10 cellular contexts compared by ENCODE assay signal in genomic region chr22:29301716-29302401, GRCh38. TPM values are rescaled to one million over a fixed set of nuclear protein-coding genes. Genes with fewer than 3 reads are reported as not detected.
DNase-seq lines count a peak whose midpoint lies in the region; ATAC-seq and TF ChIP-seq lines count a peak whose summit lies in the region.
"Had no signal": no experiment of that assay in that cellular context is flagged by ENCODE, and none has a peak within 500 bp of the region (broad histone marks: within the 10 kb centered on the region; RNA-seq: fewer than 3 reads in every experiment).

No MANE protein-coding gene starts in this region.

- H3K27ac ChIP-seq in SK-N-SH (ENCODE audit: low read depth in 2 of 2, low read length in 1 of 2) (no peak overlapping the region; a peak in 1 of 4 replicates), mesendoderm (ENCODE audit: low read depth, low read length) (no peak overlapping the region)

- H3K27me3 ChIP-seq in SK-N-SH (ENCODE audit: insufficient read depth) (no peaks in the 10 kb centered on the region), mesendoderm (ENCODE audit: insufficient read depth, low read length, poor library complexity) (no peaks in the 10 kb centered on the region)
- H3K27me3 ChIP-seq: thyroid gland had no signal

- H3K79me2 ChIP-seq in SK-N-SH (ENCODE audit: insufficient read depth) (no peaks in the 10 kb centered on the region), mesendoderm (ENCODE audit: control insufficient read depth, insufficient read depth, low read length) (no peaks in the 10 kb centered on the region)

- ATAC-seq in GM19351 (IDR thresholded peaks at IDR 0.05; ENCODE audit: unreplicated experiment), result no peak

- H2AK5ac ChIP-seq in mesendoderm (ENCODE audit: low read length), result no peak overlapping the region

- POLR2A ChIA-PET in SK-N-SH (lab: Yijun Ruan, JAX), result no interaction called here

- WGBS in SK-N-SH (ENCODE audit: low lambda C conversion rate), result 93% methylated on average over 15 of the region's 17 CpGs
- no CpG with 5 or more reads among the region's 17 CpGs for WGBS in mesendoderm (ENCODE audit: extremely low coverage, insufficient coverage, low lambda C conversion rate)

- H3K4me2 ChIP-seq in SK-N-SH (no peak overlapping the region), mesendoderm (ENCODE audit: low read length) (no peak overlapping the region)

- no peak for TF ChIP-seq CTCF in SK-N-SH (IDR thresholded peaks at IDR 0.05)

- no peak overlapping the region for H2BK120ac ChIP-seq in mesendoderm (ENCODE audit: low read depth, low read length)

- no peak for TF ChIP-seq RAD21 in SK-N-SH (IDR thresholded peaks at IDR 0.05; ENCODE audit: low read length)

- H3K79me1 ChIP-seq in mesendoderm (ENCODE audit: low read length), result peaks cover 3% of the 10 kb centered on the region

- no peak overlapping the region for H3K4me3 ChIP-seq in SK-N-SH (ENCODE audit: low read depth in 2 of 2, low read length in 1 of 2)
- no peak overlapping the region for H3K4me3 ChIP-seq in mesendoderm (ENCODE audit: low read length)
- H3K4me3 ChIP-seq: lung, prostate gland, thyroid gland had no signal

- no peak overlapping the region for H3K4ac ChIP-seq in mesendoderm (ENCODE audit: low read depth, low read length)

- H2BK5ac ChIP-seq in mesendoderm (ENCODE audit: low read length), result no peak overlapping the region

- H3K9me3 ChIP-seq in SK-N-SH, result no peaks in the 10 kb centered on the region
- H3K9me3 ChIP-seq: prostate gland, thyroid gland had no signal

- peak; percentile 32 for DNase-seq in NCI-H82 (lab: John Stamatoyannopoulos, UW)
- DNase-seq in NCI-H82 treated with DMSO at 0.1 percent for 48 hours (lab: John Stamatoyannopoulos, UW; ENCODE audit: unreplicated experiment), result no peak
- peak; percentile 17 for DNase-seq in SK-N-SH
- DNase-seq in mesendoderm, result peak; percentile 5
- no peak for DNase-seq in NCI-H526 treated with DMSO at 0.1 percent for 48 hours (lab: John Stamatoyannopoulos, UW)
- DNase-seq: ACHN, thyroid gland had no signal

- no peak overlapping the region for H3K56ac ChIP-seq in mesendoderm (ENCODE audit: low read length)

- H3K9me2 ChIP-seq in SK-N-SH, result no peaks in the 10 kb centered on the region

- no peak overlapping the region for H3K23ac ChIP-seq in mesendoderm (ENCODE audit: low read length)

- peaks cover 18 to 41% of the 10 kb centered on the region in 2 experiments for H3K36me3 ChIP-seq in SK-N-SH (replicated peaks in 1 of 2; ENCODE audit: control insufficient read depth in 1 of 2, insufficient read depth in 2 of 2, low read length in 1 of 2)
- peaks cover 29% of the 10 kb centered on the region for H3K36me3 ChIP-seq in mesendoderm (ENCODE audit: control insufficient read depth, insufficient read depth, low read length)

- CTCF ChIA-PET in SK-N-SH (lab: Yijun Ruan, JAX), result interaction anchor here (0.6 to 4.2 kb wide), 3 partner anchors 12 to 80 kb away, joined by 3 to 24 read pairs (median 23); no protein-coding TSS in a partner anchor

- H2BK15ac ChIP-seq in mesendoderm (replicated peaks; ENCODE audit: low read depth), result no peak overlapping the region

- no peak for TF ChIP-seq EP300 in SK-N-SH (IDR thresholded peaks at IDR 0.05; ENCODE audit: borderline replicate concordance in 1 of 2, low read depth in 1 of 2, low read length in 1 of 2)

- peaks cover 41% of the 10 kb centered on the region for H3F3A ChIP-seq in SK-N-SH (replicated peaks; ENCODE audit: insufficient read depth)

- H4K20me1 ChIP-seq in SK-N-SH (ENCODE audit: insufficient read depth), result peaks cover 13% of the 10 kb centered on the region; the same call in 1 of the 2 replicates

- H3K4me1 ChIP-seq in SK-N-SH (ENCODE audit: control insufficient read depth in 1 of 2, insufficient read depth in 2 of 2, low read depth in 1 of 2, low read length in 1 of 2) (peaks cover 0 to 20% of the 10 kb centered on the region in 2 experiments; a peak in 1 of 4 replicates), mesendoderm (ENCODE audit: control insufficient read depth, low read depth, low read length) (peaks cover 2% of the 10 kb centered on the region)

- H3K9ac ChIP-seq in SK-N-SH (no peak overlapping the region), mesendoderm (ENCODE audit: low read length) (no peak overlapping the region)

- H3K18ac ChIP-seq in mesendoderm (ENCODE audit: low read length), result no peak overlapping the region

- no peak overlapping the region for H4K5ac ChIP-seq in mesendoderm (ENCODE audit: low read length)

- H4K8ac ChIP-seq in mesendoderm (ENCODE audit: low read depth, low read length), result no peak overlapping the region

- H2AFZ ChIP-seq in SK-N-SH (ENCODE audit: low read depth), result no peak overlapping the region

TF ChIP-seq in SK-N-SH, 30 proteins besides CTCF, POLR2A, EP300 and RAD21:
- TF ChIP-seq MEF2A (IDR thresholded peaks at IDR 0.05; ENCODE audit: borderline replicate concordance, low read depth), result no peak
- TF ChIP-seq RCOR1 (IDR thresholded peaks at IDR 0.05; ENCODE audit: low read length), result no peak
- TF ChIP-seq NRF1 (IDR thresholded peaks at IDR 0.05; ENCODE audit: low read depth, low read length), result no peak

RNA-seq across cellular contexts. Expression of gene GAS2L1, which starts 4.6 kb away (rescaled TPM):
- polyA plus RNA-seq in SK-N-SH (2012; rRNA removed), result 16.8 and 21.8 TPM in 2 replicates
- 9.2 and 14.9 TPM in 2 replicates for polyA plus RNA-seq in SK-N-SH (2012; cell fraction: cytosol; rRNA removed)
- polyA plus RNA-seq in SK-N-SH (2012; cell fraction: nucleus; rRNA removed), result 40.3 and 60.8 TPM in 2 replicates
- polyA plus RNA-seq in mesendoderm (2013, experiment 1 of 2), result 12.6 TPM
- 12.0 TPM for polyA plus RNA-seq in mesendoderm (2013, experiment 2 of 2)

RNA-seq across cellular contexts. Expression of gene RASL10A, which starts 13.6 kb away (rescaled TPM):
- 0.18 and 0.36 TPM in 2 replicates for polyA plus RNA-seq in SK-N-SH (2012; rRNA removed)
- polyA plus RNA-seq in SK-N-SH (2012; cell fraction: cytosol; rRNA removed), result 0.04 TPM in 1 of 2 replicates, not detected in the other
- polyA plus RNA-seq in SK-N-SH (2012; cell fraction: nucleus; rRNA removed), result 2.7 and 4.2 TPM in 2 replicates
- 1.3 TPM for polyA plus RNA-seq in mesendoderm (2013, experiment 1 of 2)
- 1.5 TPM for polyA plus RNA-seq in mesendoderm (2013, experiment 2 of 2)

RNA-seq across cellular contexts. Expression of gene EWSR1, which starts 33.8 kb away (rescaled TPM):
- polyA plus RNA-seq in SK-N-SH (2012; rRNA removed), result 173 and 234 TPM in 2 replicates
- 103 and 111 TPM in 2 replicates for polyA plus RNA-seq in SK-N-SH (2012; cell fraction: cytosol; rRNA removed)
- polyA plus RNA-seq in SK-N-SH (2012; cell fraction: nucleus; rRNA removed), result 442 and 643 TPM in 2 replicates
- 366 TPM for polyA plus RNA-seq in mesendoderm (2013, experiment 1 of 2)
- 366 TPM for polyA plus RNA-seq in mesendoderm (2013, experiment 2 of 2)

RNA-seq across cellular contexts. Expression of gene RHBDD3, which starts 34.1 kb away (rescaled TPM):
- polyA plus RNA-seq in SK-N-SH (2012; rRNA removed), result 19.0 and 23.0 TPM in 2 replicates
- polyA plus RNA-seq in SK-N-SH (2012; cell fraction: cytosol; rRNA removed), result 7.0 and 12.1 TPM in 2 replicates
- 47.6 and 71.1 TPM in 2 replicates for polyA plus RNA-seq in SK-N-SH (2012; cell fraction: nucleus; rRNA removed)
- polyA plus RNA-seq in mesendoderm (2013, experiment 1 of 2), result 39.0 TPM
- polyA plus RNA-seq in mesendoderm (2013, experiment 2 of 2), result 37.0 TPM

Comparison
In these comparisons a context has a peak if more than half of its experiments do, and no peak if none do; other contexts are left out.
1. DNase-seq: peak in NCI-H82 (single experiment), SK-N-SH (single experiment) and mesendoderm (single experiment); none in NCI-H82 treated with DMSO at 0.1 percent for 48 hours (single experiment) and NCI-H526 treated with DMSO at 0.1 percent for 48 hours (single experiment).